32 cellular contexts compared by ENCODE assay signal in genomic region chr13:77909827-77910226, GRCh38. TPM values are rescaled to one million over a fixed set of nuclear protein-coding genes. Genes with fewer than 3 reads are reported as not detected.
"Had no signal": no experiment of that assay in that cellular context is flagged by ENCODE, and none has a peak within 500 bp of the region (broad histone marks: within the 10 kb centered on the region; RNA-seq: fewer than 3 reads in every experiment).

No MANE protein-coding gene starts in this region.

- H3K4me1 ChIP-seq: SJSA1 had no signal

- H3K4me1 Mint-ChIP-seq: activated CD4-positive, alpha-beta memory T cell treated with anti-CD3 and anti-CD28 coated beads, Interleukin-2, amount 10 ng/mL, durations not matched to agents 7 days and 5 days; activated CD8-positive, alpha-beta memory T cell treated with anti-CD3 and anti-CD28 coated beads, Interleukin-2, amount 10 ng/mL, durations not matched to agents 7 days and 5 days; activated naive CD8-positive, alpha-beta T cell treated with anti-CD3 and anti-CD28 coated beads, Interleukin-2, amount 10 ng/mL, durations not matched to agents 7 days and 5 days; central memory CD8-positive, alpha-beta T cell had no signal

- H3K4me3 Mint-ChIP-seq: activated CD4-positive, alpha-beta memory T cell treated with anti-CD3 and anti-CD28 coated beads, Interleukin-2, amount 10 ng/mL, durations not matched to agents 7 days and 5 days; activated CD8-positive, alpha-beta memory T cell treated with anti-CD3 and anti-CD28 coated beads, Interleukin-2, amount 10 ng/mL, durations not matched to agents 7 days and 5 days; activated naive CD8-positive, alpha-beta T cell treated with anti-CD3 and anti-CD28 coated beads, Interleukin-2, amount 10 ng/mL, durations not matched to agents 7 days and 5 days; central memory CD8-positive, alpha-beta T cell had no signal

- H3K27me3 Mint-ChIP-seq: activated CD4-positive, alpha-beta memory T cell treated with anti-CD3 and anti-CD28 coated beads, Interleukin-2, amount 10 ng/mL, durations not matched to agents 7 days and 5 days had no signal

- H3K36me3 Mint-ChIP-seq: activated CD8-positive, alpha-beta memory T cell treated with anti-CD3 and anti-CD28 coated beads, Interleukin-2, amount 10 ng/mL, durations not matched to agents 7 days and 5 days; activated naive CD8-positive, alpha-beta T cell treated with anti-CD3 and anti-CD28 coated beads, Interleukin-2, amount 10 ng/mL, durations not matched to agents 7 days and 5 days had no signal

- H3K4me3 ChIP-seq: body of pancreas, K562, SJSA1 had no signal

- H3K27ac ChIP-seq: body of pancreas, SJSA1, VCaP had no signal

- H3K9me3 Mint-ChIP-seq: activated CD4-positive, alpha-beta memory T cell treated with anti-CD3 and anti-CD28 coated beads, Interleukin-2, amount 10 ng/mL, durations not matched to agents 7 days and 5 days; activated naive CD8-positive, alpha-beta T cell treated with anti-CD3 and anti-CD28 coated beads, Interleukin-2, amount 10 ng/mL, durations not matched to agents 7 days and 5 days; central memory CD8-positive, alpha-beta T cell had no signal

- H3K9me3 ChIP-seq: body of pancreas, SJSA1 had no signal

- H3K36me3 ChIP-seq: SJSA1 had no signal

- ATAC-seq: activated CD8-positive, alpha-beta memory T cell treated with anti-CD3 and anti-CD28 coated beads, Interleukin-2, amount 10 ng/mL, durations not matched to agents 7 days and 5 days; body of pancreas; K562; Panc1 had no signal

- H3K27me3 ChIP-seq: body of pancreas had no signal

- DNase-seq: activated CD4-positive, alpha-beta memory T cell treated with anti-CD3 and anti-CD28 coated beads, Interleukin-2, amount 10 ng/mL, durations not matched to agents 7 days and 5 days; activated CD4-positive, alpha-beta T cell treated with anti-CD3 and anti-CD28 coated beads for 1 hour; activated CD4-positive, alpha-beta T cell treated with anti-CD3 and anti-CD28 coated beads for 48 hours; activated CD4-positive, CD25-positive, alpha-beta regulatory T cell; activated CD8-positive, alpha-beta memory T cell treated with anti-CD3 and anti-CD28 coated beads for 24 hours; activated CD8-positive, alpha-beta memory T cell treated with anti-CD3 and anti-CD28 coated beads, Interleukin-2, amount 10 ng/mL, durations not matched to agents 7 days and 5 days; activated CD8-positive, alpha-beta memory T cell treated with anti-CD3 and anti-CD28 coated beads, Interleukin-2, amount 50 U/mL, for 48 hours; activated effector memory CD4-positive, alpha-beta T cell treated with Interleukin-2 at 50 U/mL for 16 hours; activated naive CD4-positive, alpha-beta T cell treated with anti-CD3 and anti-CD28 coated beads, Interleukin-2, amount 50 U/mL, for 16 hours; activated naive CD8-positive, alpha-beta T cell treated with anti-CD3 and anti-CD28 coated beads, Interleukin-2, amount 10 ng/mL, durations not matched to agents 7 days and 5 days; activated T-cell treated with anti-CD3 and anti-CD28 coated beads, Interleukin-2, amount 50 U/mL, for 48 hours; amygdala; body of pancreas; NCI-H1048; NCI-H1105 treated with DMSO at 0.1 percent for 48 hours; NCI-H1436; NCI-H1694; NCI-H1930; NCI-H2081 treated with DMSO at 0.1 percent for 48 hours; NCI-H345; NCI-H524 treated with DMSO at 0.1 percent for 48 hours; SHP77 treated with DMSO at 0.1 percent for 48 hours; SW 1271; T-helper 1 cell; T-helper 2 cell; T-helper 9 cell had no signal

- H3K27ac Mint-ChIP-seq: activated CD4-positive, alpha-beta memory T cell treated with anti-CD3 and anti-CD28 coated beads, Interleukin-2, amount 10 ng/mL, durations not matched to agents 7 days and 5 days; activated CD8-positive, alpha-beta memory T cell treated with anti-CD3 and anti-CD28 coated beads, Interleukin-2, amount 10 ng/mL, durations not matched to agents 7 days and 5 days; activated naive CD8-positive, alpha-beta T cell treated with anti-CD3 and anti-CD28 coated beads, Interleukin-2, amount 10 ng/mL, durations not matched to agents 7 days and 5 days had no signal

RNA-seq across cellular contexts. Expression of gene EDNRB, which starts 8.8 kb away (rescaled TPM):
- total RNA-seq: activated CD4-positive, alpha-beta memory T cell treated with anti-CD3 and anti-CD28 coated beads, Interleukin-2, amount 10 ng/mL, durations not matched to agents 7 days and 5 days; activated CD8-positive, alpha-beta memory T cell treated with anti-CD3 and anti-CD28 coated beads, Interleukin-2, amount 10 ng/mL, durations not matched to agents 7 days and 5 days; activated naive CD8-positive, alpha-beta T cell treated with anti-CD3 and anti-CD28 coated beads, Interleukin-2, amount 10 ng/mL, durations not matched to agents 7 days and 5 days; chondrocyte; SJSA1 had no signal
- polyA plus RNA-seq: K562 had no signal
